15 cellular contexts compared by ENCODE assay signal in genomic region chr17:40481106-40481505, GRCh38. TPM values are rescaled to one million over a fixed set of nuclear protein-coding genes. Genes with fewer than 3 reads are reported as not detected.
DNase-seq lines count a peak whose midpoint lies in the region; ATAC-seq and TF ChIP-seq lines count a peak whose summit lies in the region.
"Had no signal": no experiment of that assay in that cellular context is flagged by ENCODE, and none has a peak within 500 bp of the region (broad histone marks: within the 10 kb centered on the region; RNA-seq: fewer than 3 reads in every experiment).

No MANE protein-coding gene starts in this region.

- no peaks in the 10 kb centered on the region for H3K9me3 ChIP-seq in CD4-positive, alpha-beta memory T cell (ENCODE audit: control insufficient read depth in 1 of 2, low read length in 2 of 2)
- no peaks in the 10 kb centered on the region for H3K9me3 ChIP-seq in HUES6 (ENCODE audit: control insufficient read depth, insufficient read depth, low read depth, low read length)

- H3K27me3 Mint-ChIP-seq in CD4-positive, alpha-beta memory T cell = no peaks in the 10 kb centered on the region
- no peaks in the 10 kb centered on the region for H3K27me3 Mint-ChIP-seq in activated naive CD8-positive, alpha-beta T cell treated with anti-CD3 and anti-CD28 coated beads, Interleukin-2, amount 50 U/mL, for 24 hours
- no peaks in the 10 kb centered on the region for H3K27me3 Mint-ChIP-seq in natural killer cell (ENCODE audit: low read depth in 2 of 2)

- peak overlapping the region; percentile 83 for H3K27ac ChIP-seq in CD4-positive, alpha-beta memory T cell (ENCODE audit: low read depth, low read length)
- H3K27ac ChIP-seq in HUES6 (ENCODE audit: low read depth, low read length) = no peak overlapping the region; the same call in 1 of the 2 replicates

- peaks cover 0 to 2% (median 0%) of the 10 kb centered on the region in 8 donors for H3K9me3 Mint-ChIP-seq in CD4-positive, alpha-beta memory T cell
- H3K9me3 Mint-ChIP-seq in activated naive CD8-positive, alpha-beta T cell treated with anti-CD3 and anti-CD28 coated beads, Interleukin-2, amount 50 U/mL, for 24 hours = no peaks in the 10 kb centered on the region
- no peaks in the 10 kb centered on the region for H3K9me3 Mint-ChIP-seq in natural killer cell
- H3K9me3 Mint-ChIP-seq: brain, neural crest cell had no signal

- peaks cover 97% of the 10 kb centered on the region for H3K4me1 ChIP-seq in CD4-positive, alpha-beta memory T cell (ENCODE audit: insufficient read depth, low read length)
- peaks cover 48% of the 10 kb centered on the region for H3K4me1 ChIP-seq in HUES6 (ENCODE audit: control insufficient read depth, insufficient read depth, low read length)

- TF ChIP-seq CTCF in natural killer cell (IDR thresholded peaks at IDR 0.05) = no peak

- H3K36me3 Mint-ChIP-seq in CD4-positive, alpha-beta memory T cell = no peaks in the 10 kb centered on the region
- peaks cover 2% of the 10 kb centered on the region for H3K36me3 Mint-ChIP-seq in activated naive CD8-positive, alpha-beta T cell treated with anti-CD3 and anti-CD28 coated beads, Interleukin-2, amount 50 U/mL, for 24 hours (ENCODE audit: low read depth)
- H3K36me3 Mint-ChIP-seq in natural killer cell = no peaks in the 10 kb centered on the region
- H3K36me3 Mint-ChIP-seq: brain had no signal

- H3K27ac Mint-ChIP-seq in CD4-positive, alpha-beta memory T cell = peak overlapping the region; percentile 97 to 100 (median 99)
- H3K27ac Mint-ChIP-seq in activated naive CD8-positive, alpha-beta T cell treated with anti-CD3 and anti-CD28 coated beads, Interleukin-2, amount 50 U/mL, for 24 hours = peak overlapping the region; percentile 97
- peak overlapping the region; percentile 71 to 83 for H3K27ac Mint-ChIP-seq in natural killer cell

- CTCF ChIA-PET in CD4-positive, alpha-beta memory T cell (lab: Charles Lee; ENCODE audit: partially characterized antibody) = interaction anchor here (1.0 to 10.1 kb wide), 6 partner anchors 36 to 134 kb away, joined by 3 to 91 read pairs (median 4); no protein-coding TSS in a partner anchor

- peak overlapping the region in 1 of 2 donors; percentile 8 for H3K4me3 ChIP-seq in CD4-positive, alpha-beta memory T cell (ENCODE audit: low read length in 2 of 2)
- no peak overlapping the region for H3K4me3 ChIP-seq in HUES6 (ENCODE audit: low read depth, low read length)

- intact Hi-C loops in CD4-positive, alpha-beta memory T cell (cut with micrococcal nuclease) = loop anchor here (2.0 to 5.0 kb wide), 2 partner anchors 39 to 60 kb away; partner anchors contain the start of gene IGFBP4
- intact Hi-C loops in natural killer cell (cut with micrococcal nuclease) (no loop called here), left colon (cut with DNase I, micrococcal nuclease) (loop anchor here in 1 of 2 donors (5.0 kb wide), 1 partner anchor 44 kb away; no protein-coding TSS in a partner anchor)

- no peaks in the 10 kb centered on the region for H3K27me3 ChIP-seq in CD4-positive, alpha-beta memory T cell (ENCODE audit: insufficient read depth, low read length)
- H3K27me3 ChIP-seq in HUES6 (ENCODE audit: control insufficient read depth, insufficient read depth, low read length) = no peaks in the 10 kb centered on the region

- H3K9ac ChIP-seq in HUES6 (ENCODE audit: low read length) = peak overlapping the region; percentile 41

- no peaks in the 10 kb centered on the region for H3K36me3 ChIP-seq in CD4-positive, alpha-beta memory T cell (ENCODE audit: insufficient read depth, low read length)
- no peaks in the 10 kb centered on the region for H3K36me3 ChIP-seq in HUES6 (ENCODE audit: control insufficient read depth, insufficient read depth, low read length)

- POLR2A ChIA-PET in CD4-positive, alpha-beta memory T cell (lab: Charles Lee; ENCODE audit: partially characterized antibody) = interaction anchor here (0.6 to 7.0 kb wide), 30 partner anchors 9 to 167 kb away, joined by 3 to 192 read pairs (median 4); partner anchors contain the start of genes IGFBP4, SMARCE1, TNS4 and TOP2A

- peak; percentile 1 for ATAC-seq in activated naive CD8-positive, alpha-beta T cell treated with anti-CD3 and anti-CD28 coated beads, Interleukin-2, amount 50 U/mL, for 24 hours
- ATAC-seq in natural killer cell (no peak), left colon (no peak)
- ATAC-seq: sciatic nerve had no signal

- H3K4me1 Mint-ChIP-seq in CD4-positive, alpha-beta memory T cell = peaks cover 32 to 87% (median 58%) of the 10 kb centered on the region in 4 donors
- H3K4me1 Mint-ChIP-seq in activated naive CD8-positive, alpha-beta T cell treated with anti-CD3 and anti-CD28 coated beads, Interleukin-2, amount 50 U/mL, for 24 hours = peaks cover 60% of the 10 kb centered on the region
- peaks cover 37 to 62% of the 10 kb centered on the region in 2 donors for H3K4me1 Mint-ChIP-seq in natural killer cell

- DNase-seq in CD4-positive, alpha-beta memory T cell = no peak
- DNase-seq in activated naive CD8-positive, alpha-beta T cell treated with anti-CD3 and anti-CD28 coated beads, Interleukin-2, amount 50 U/mL, for 24 hours = no peak
- DNase-seq in natural killer cell (no peak), left colon (no peak), COLO668 (lab: John Stamatoyannopoulos, UW; ENCODE audit: unreplicated experiment) (no peak), SKM-1 (lab: John Stamatoyannopoulos, UW; ENCODE audit: unreplicated experiment) (no peak)
- DNase-seq in activated effector memory CD4-positive, alpha-beta T cell treated with Interleukin-2 at 50 U/mL for 16 hours = no peak
- DNase-seq: NCI-H524, T1000 had no signal

- peak overlapping the region; percentile 49 to 78 (median 73) for H3K4me3 Mint-ChIP-seq in CD4-positive, alpha-beta memory T cell
- H3K4me3 Mint-ChIP-seq in activated naive CD8-positive, alpha-beta T cell treated with anti-CD3 and anti-CD28 coated beads, Interleukin-2, amount 50 U/mL, for 24 hours = peak overlapping the region; percentile 68
- H3K4me3 Mint-ChIP-seq in natural killer cell = peak overlapping the region; percentile 72
- H3K4me3 Mint-ChIP-seq: brain, neural crest cell had no signal

RNA-seq across cellular contexts. Expression of gene TNS4, which starts 20.3 kb away (rescaled TPM):
- 1 to 10 TPM in 1 of 2 experiments, under 1 TPM in 1; 0.25 to 1.8 TPM for total RNA-seq in CD4-positive, alpha-beta memory T cell
- under 1 TPM; 0.18 to 0.33 TPM for polyA plus RNA-seq in CD4-positive, alpha-beta memory T cell
- total RNA-seq in natural killer cell (1 to 10 TPM in 1 of 3 donors, under 1 TPM in 2; 0.65 to 1.8 (median 0.94) TPM), left colon (10 to 100 TPM in 1 of 2 donors, 1 to 10 TPM in 1; 2.5 to 10.5 TPM)
- total RNA-seq: glomerular endothelial cell, neural crest cell, RPMI7951 had no signal

RNA-seq across cellular contexts. Expression of gene IGFBP4, which starts 37.9 kb away (rescaled TPM):
- 1 to 10 TPM; 5.3 to 5.8 TPM for total RNA-seq in CD4-positive, alpha-beta memory T cell
- 1 to 10 TPM; 3.3 to 6.1 TPM for polyA plus RNA-seq in CD4-positive, alpha-beta memory T cell
- 1 to 10 TPM; 2.1 to 8.1 (median 2.8) TPM for total RNA-seq in natural killer cell
- total RNA-seq in left colon = 100 to 1,000 TPM; 148 to 209 TPM

Comparison
In these comparisons a context has a peak if more than half of its experiments do, and no peak if none do; other contexts are left out.
1. RNA of gene IGFBP4, which starts 37.9 kb away (total RNA-seq): 148 to 209 TPM in left colon; 5.3 to 5.8 TPM in CD4-positive, alpha-beta memory T cell and 2.1 to 8.1 TPM in natural killer cell; every median in the first group is over 10 times any median in the second.
2. Peak in every context shown above with its lines, with median percentiles within 50 percentile points of each other: H3K27ac Mint-ChIP-seq and H3K4me3 Mint-ChIP-seq.